ENCODE assay signal across 1 cellular context in genomic region chr2:65037178-65037577, GRCh38.
TF ChIP-seq lines count a peak whose summit lies in the region.

No MANE protein-coding gene starts in this region.

TF ChIP-seq in H1, 55 proteins besides CTCF, POLR2A, EP300 and RAD21:
- TF ChIP-seq ATF2 (IDR thresholded peaks at IDR 0.05; ENCODE audit: low read length) (no peak), SUZ12 (IDR thresholded peaks at IDR 0.05; ENCODE audit: low read length) (no peak), MAFK (IDR thresholded peaks at IDR 0.05; ENCODE audit: low read depth, low read length) (no peak), USF2 (IDR thresholded peaks at IDR 0.05; ENCODE audit: low read length) (no peak)
- TF ChIP-seq, protein P1, sequence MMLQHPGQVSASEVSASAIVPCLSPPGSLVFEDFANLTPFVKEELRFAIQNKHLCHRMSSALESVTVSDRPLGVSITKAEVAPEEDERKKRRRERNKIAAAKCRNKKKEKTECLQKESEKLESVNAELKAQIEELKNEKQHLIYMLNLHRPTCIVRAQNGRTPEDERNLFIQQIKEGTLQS (IDR thresholded peaks at IDR 0.05; ENCODE audit: insufficient read depth, low read depth, low read length): no peak
TF ChIP-seq in H1: peak in this region for 0.
